Comparison of ENCODE assay signal across 7 cellular contexts in the genomic region with DNA sequence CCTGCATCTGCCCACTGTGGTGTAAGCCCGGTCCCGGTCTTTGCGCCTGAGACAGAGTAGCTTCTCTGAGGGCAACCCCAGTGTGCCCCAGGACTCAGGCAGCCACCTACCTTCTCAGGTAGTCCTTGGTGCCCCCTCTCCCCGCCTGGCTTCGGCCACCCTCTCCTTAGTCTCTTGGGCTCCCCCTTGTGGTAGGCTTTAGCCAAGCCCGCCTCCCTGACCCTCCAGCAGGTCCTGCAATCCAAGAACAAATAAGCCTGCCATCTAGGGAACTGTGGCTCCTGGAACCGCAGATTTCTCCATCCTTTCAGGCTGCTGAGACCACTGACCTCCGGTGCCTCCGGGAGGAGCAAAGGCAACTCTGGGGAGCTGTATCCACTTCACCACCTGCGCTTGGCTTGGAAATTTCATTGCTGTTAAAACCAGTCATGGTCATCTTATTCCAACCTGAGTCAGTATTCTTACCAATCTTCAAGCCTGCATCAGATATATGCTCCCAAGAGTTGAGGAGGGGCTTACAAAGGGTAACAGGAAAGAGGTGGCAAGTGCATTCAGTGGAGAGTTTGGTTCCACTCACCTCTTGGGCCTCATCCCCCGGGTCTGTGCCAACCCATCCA. TPM values are rescaled to one million over a fixed set of nuclear protein-coding genes. Genes with fewer than 3 reads are reported as not detected.
DNase-seq lines count a peak whose midpoint lies in the region; ATAC-seq, FAIRE-seq and TF ChIP-seq lines count a peak whose summit lies in the region.

No MANE protein-coding gene starts in this region.

- RAD21 ChIA-PET in GM12878 (lab: Charles Lee; ENCODE audit: unreplicated experiment): interaction anchor here (0.8 to 5.3 kb wide), 10 partner anchors 12 to 662 kb away, joined by 3 to 72 read pairs (median 3); no protein-coding TSS in a partner anchor

- CTCF ChIA-PET in GM12878 (lab: Yijun Ruan, JAX): interaction anchor here (0.9 to 10.2 kb wide), 26 partner anchors 8 to 848 kb away, joined by 3 to 230 read pairs (median 4); no protein-coding TSS in a partner anchor

- peak; percentile 84 for TF ChIP-seq RAD21 in GM12878 (IDR thresholded peaks at IDR 0.05; ENCODE audit: insufficient read depth, low read depth, low read length)

- intact Hi-C loops in GM12878 (cut with micrococcal nuclease; ENCODE audit: unreplicated experiment): loop anchor here (1.0 kb wide), 3 partner anchors 32 to 848 kb away; no protein-coding TSS in a partner anchor

- SMC1A ChIA-PET in GM12878 (lab: Charles Lee; ENCODE audit: uncharacterized antibody, unreplicated experiment): interaction anchor here (0.8 to 7.7 kb wide), 16 partner anchors 10 to 848 kb away, joined by 3 to 127 read pairs (median 4); no protein-coding TSS in a partner anchor

- FAIRE-seq in GM12878 (lab: Jason Lieb, UNC): no peak

- H2AFZ ChIP-seq in GM12878 (ENCODE audit: control insufficient read depth, low read depth, low read length): no peak overlapping the region

- H3K79me2 ChIP-seq in GM12878 (ENCODE audit: control insufficient read depth, insufficient read depth, low read length): no peaks in the 10 kb centered on the region

- no peaks in the 10 kb centered on the region for H3K4me1 ChIP-seq in GM12878 (ENCODE audit: control insufficient read depth, insufficient read depth, low read length)

- no peak overlapping the region for H3K27ac ChIP-seq in GM12878 (ENCODE audit: control insufficient read depth, insufficient read depth)

- H3K4me3 ChIP-seq in GM12865 (ENCODE audit: low read depth, low read length) (no peak overlapping the region), GM12878 (no peak overlapping the region)

- H3K9ac ChIP-seq in GM12878 (ENCODE audit: control insufficient read depth, insufficient read depth, low read length): no peak overlapping the region

- POLR2A ChIA-PET in GM12878 (lab: Charles Lee): no interaction called here

- H3K4me2 ChIP-seq in GM12878 (ENCODE audit: control insufficient read depth, insufficient read depth): no peak overlapping the region

- H3K36me3 ChIP-seq in GM12878 (ENCODE audit: control insufficient read depth in 2 of 2, insufficient read depth in 2 of 2, low read length in 1 of 2): no peaks in the 10 kb centered on the region

- TF ChIP-seq POLR2A in GM12878 (IDR thresholded peaks at IDR 0.05; ENCODE audit: low read depth, low read length): no peak

- H3K27me3 ChIP-seq in GM12878 (replicated peaks in 1 of 2; ENCODE audit: control insufficient read depth in 2 of 2, insufficient read depth in 2 of 2, low read length in 1 of 2): no peaks in the 10 kb centered on the region; a peak in 1 of 4 replicates

- WGBS in GM12878 (ENCODE audit: insufficient coverage, insufficient replicate concordance, low lambda C conversion rate, missing lambda C conversion rate): 17% methylated on average over 11 of the region's 11 CpGs

- no TSS peak for BruUV-seq in GM12878 (replicated peaks; lab: Mats Ljungman, UMichigan)

- no peak for TF ChIP-seq EP300 in GM12878 (IDR thresholded peaks at IDR 0.05; ENCODE audit: borderline replicate concordance in 1 of 2, control insufficient read depth in 1 of 2, low read depth in 2 of 2, low read length in 2 of 2)

- peak; percentile 93 for TF ChIP-seq CTCF in GM12865 (IDR thresholded peaks at IDR 0.05; ENCODE audit: insufficient read depth, low read depth, low read length, missing control alignments)
- TF ChIP-seq CTCF in LNCAP (IDR thresholded peaks at IDR 0.05): peak; percentile 93
- TF ChIP-seq CTCF in GM12878 (IDR thresholded peaks at IDR 0.05 in 2 of 3, conservative IDR thresholded peaks at IDR 0.05 in 1 of 3; ENCODE audit: control insufficient read depth in 2 of 3, extremely low read depth in 1 of 3, insufficient read depth in 1 of 3, low read depth in 3 of 3, low read length in 3 of 3): peak; percentile 84 to 95 (median 89)

- peak; percentile 99 for ATAC-seq in GM12878

- peak; percentile 73 for DNase-seq in GM12865 (ENCODE audit: low read depth)
- DNase-seq in H4 (ENCODE audit: low spot score): peak; percentile 30
- DNase-seq in SHP77 (lab: John Stamatoyannopoulos, UW): peak; percentile 43 to 57
- DNase-seq in GM12878 (ENCODE audit: low read depth, low spot score): no peak
- peak; percentile 59 for DNase-seq in iPS DF 19.7 (ENCODE audit: low read depth, low spot score)
- peak; percentile 7 to 37 (median 23) for DNase-seq in stimulated activated CD4-positive, alpha-beta T cell treated with anti-CD3 and anti-CD28 coated beads, Interleukin-12 subunit alpha, Interleukin-12 subunit beta, amount 100 ng/mL, for 48 hours (ENCODE audit: low read depth in 2 of 3, low spot score in 1 of 3)

- H4K20me1 ChIP-seq in GM12878 (ENCODE audit: control insufficient read depth, insufficient read depth): no peaks in the 10 kb centered on the region

- in situ Hi-C loops in GM12878 (cut with MboI): loop anchor here (25.0 kb wide), 1 partner anchor 856 kb away; no protein-coding TSS in a partner anchor

- no peaks in the 10 kb centered on the region for H3K9me3 ChIP-seq in GM12878 (replicated peaks; ENCODE audit: control insufficient read depth, insufficient read depth, low read length)

TF ChIP-seq in GM12878, 131 proteins besides CTCF, POLR2A, EP300 and RAD21 (continues in another document):
- no peak for TF ChIP-seq NR2C1 (IDR thresholded peaks at IDR 0.05)
- no peak for TF ChIP-seq RCOR1 (conservative IDR thresholded peaks at IDR 0.05; ENCODE audit: low read depth, low read length)
- TF ChIP-seq KAT2A (conservative IDR thresholded peaks at IDR 0.05; ENCODE audit: control insufficient read depth, low read depth, low read length): no peak
- TF ChIP-seq, protein P1, sequence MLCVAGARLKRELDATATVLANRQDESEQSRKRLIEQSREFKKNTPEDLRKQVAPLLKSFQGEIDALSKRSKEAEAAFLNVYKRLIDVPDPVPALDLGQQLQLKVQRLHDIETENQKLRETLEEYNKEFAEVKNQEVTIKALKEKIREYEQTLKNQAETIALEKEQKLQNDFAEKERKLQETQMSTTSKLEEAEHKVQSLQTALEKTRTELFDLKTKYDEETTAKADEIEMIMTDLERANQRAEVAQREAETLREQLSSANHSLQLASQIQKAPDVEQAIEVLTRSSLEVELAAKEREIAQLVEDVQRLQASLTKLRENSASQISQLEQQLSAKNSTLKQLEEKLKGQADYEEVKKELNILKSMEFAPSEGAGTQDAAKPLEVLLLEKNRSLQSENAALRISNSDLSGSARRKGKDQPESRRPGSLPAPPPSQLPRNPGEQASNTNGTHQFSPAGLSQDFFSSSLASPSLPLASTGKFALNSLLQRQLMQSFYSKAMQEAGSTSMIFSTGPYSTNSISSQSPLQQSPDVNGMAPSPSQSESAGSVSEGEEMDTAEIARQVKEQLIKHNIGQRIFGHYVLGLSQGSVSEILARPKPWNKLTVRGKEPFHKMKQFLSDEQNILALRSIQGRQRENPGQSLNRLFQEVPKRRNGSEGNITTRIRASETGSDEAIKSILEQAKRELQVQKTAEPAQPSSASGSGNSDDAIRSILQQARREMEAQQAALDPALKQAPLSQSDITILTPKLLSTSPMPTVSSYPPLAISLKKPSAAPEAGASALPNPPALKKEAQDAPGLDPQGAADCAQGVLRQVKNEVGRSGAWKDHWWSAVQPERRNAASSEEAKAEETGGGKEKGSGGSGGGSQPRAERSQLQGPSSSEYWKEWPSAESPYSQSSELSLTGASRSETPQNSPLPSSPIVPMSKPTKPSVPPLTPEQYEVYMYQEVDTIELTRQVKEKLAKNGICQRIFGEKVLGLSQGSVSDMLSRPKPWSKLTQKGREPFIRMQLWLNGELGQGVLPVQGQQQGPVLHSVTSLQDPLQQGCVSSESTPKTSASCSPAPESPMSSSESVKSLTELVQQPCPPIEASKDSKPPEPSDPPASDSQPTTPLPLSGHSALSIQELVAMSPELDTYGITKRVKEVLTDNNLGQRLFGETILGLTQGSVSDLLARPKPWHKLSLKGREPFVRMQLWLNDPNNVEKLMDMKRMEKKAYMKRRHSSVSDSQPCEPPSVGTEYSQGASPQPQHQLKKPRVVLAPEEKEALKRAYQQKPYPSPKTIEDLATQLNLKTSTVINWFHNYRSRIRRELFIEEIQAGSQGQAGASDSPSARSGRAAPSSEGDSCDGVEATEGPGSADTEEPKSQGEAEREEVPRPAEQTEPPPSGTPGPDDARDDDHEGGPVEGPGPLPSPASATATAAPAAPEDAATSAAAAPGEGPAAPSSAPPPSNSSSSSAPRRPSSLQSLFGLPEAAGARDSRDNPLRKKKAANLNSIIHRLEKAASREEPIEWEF (IDR thresholded peaks at IDR 0.05; ENCODE audit: insufficient replicate concordance, low read depth, low read length): no peak
- TF ChIP-seq STAT3 (IDR thresholded peaks at IDR 0.05; ENCODE audit: low read depth, low read length): no peak
- TF ChIP-seq, protein P2, sequence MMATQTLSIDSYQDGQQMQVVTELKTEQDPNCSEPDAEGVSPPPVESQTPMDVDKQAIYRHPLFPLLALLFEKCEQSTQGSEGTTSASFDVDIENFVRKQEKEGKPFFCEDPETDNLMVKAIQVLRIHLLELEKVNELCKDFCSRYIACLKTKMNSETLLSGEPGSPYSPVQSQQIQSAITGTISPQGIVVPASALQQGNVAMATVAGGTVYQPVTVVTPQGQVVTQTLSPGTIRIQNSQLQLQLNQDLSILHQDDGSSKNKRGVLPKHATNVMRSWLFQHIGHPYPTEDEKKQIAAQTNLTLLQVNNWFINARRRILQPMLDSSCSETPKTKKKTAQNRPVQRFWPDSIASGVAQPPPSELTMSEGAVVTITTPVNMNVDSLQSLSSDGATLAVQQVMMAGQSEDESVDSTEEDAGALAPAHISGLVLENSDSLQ (IDR thresholded peaks at IDR 0.05): no peak
- no peak for TF ChIP-seq HDAC6 (IDR thresholded peaks at IDR 0.05; ENCODE audit: unreplicated experiment)

RNA-seq across cellular contexts. Expression of a gene that starts 52.8 kb away (rescaled TPM):
- total RNA-seq in H4 (2014; rRNA removed; shearing (Covaris generic)): 0.31 and 0.82 TPM in 2 replicates
- 0.02 and 1.0 TPM in 2 replicates for total RNA-seq in GM12878 (2013; cell fraction: nucleolus; rRNA removed)
- total RNA-seq in GM12878 (2014; rRNA removed) (0.06 TPM in 1 of 2 replicates, not detected in the other), GM12878 (2014; rRNA removed; fragmentation: Illumina TruSeq; extraction: Trizol) (not detected in 2 replicates), GM12878 (2021) (0.03 TPM in 2 replicates)
- polyA plus RNA-seq in GM12878 (2011; ENCODE audit: low read depth): not detected
- polyA plus RNA-seq in GM12878 (2011; rRNA removed) (0.12 and 0.23 TPM in 2 replicates), GM12878 (2014; fragmentation: Illumina TruSeq; extraction: Trizol) (not detected in 2 replicates), GM12878 (2014; fragmentation: Nextera tagmentation; extraction: Ambion mirVana) (not detected), GM12878 (2014; rRNA removed) (not detected in 2 replicates), GM12878 (2016; fragmentation: Nextera tagmentation; extraction: Ambion mirVana) (not detected)
- 0.02 and 0.06 TPM in 2 replicates for polyA plus RNA-seq in GM12878 (2011; cell fraction: cytosol; rRNA removed)
- polyA plus RNA-seq in GM12878 (2011; cell fraction: nucleus; rRNA removed): 0.12 and 0.39 TPM in 2 replicates
- polyA plus RNA-seq in GM12878 (2012): 0.01 TPM in 1 of 2 replicates, not detected in the other
- 0.05 and 0.07 TPM in 2 replicates for polyA minus RNA-seq in GM12878 (2011; rRNA and poly(A)+ RNA removed)
- 0.21 TPM in 1 of 2 replicates, not detected in the other for polyA minus RNA-seq in GM12878 (2011; cell fraction: cytosol; rRNA and poly(A)+ RNA removed)
- polyA minus RNA-seq in GM12878 (2011; cell fraction: nucleus; rRNA and poly(A)+ RNA removed): 0.24 and 0.67 TPM in 2 replicates
